Comparison of ENCODE assay signal across 20 cellular contexts in genomic region chr3:55202320-55202719, GRCh38.
DNase-seq lines count a peak whose midpoint lies in the region; ATAC-seq, FAIRE-seq and TF ChIP-seq lines count a peak whose summit lies in the region.
"Had no signal": no experiment of that assay in that cellular context is flagged by ENCODE, and none has a peak within 500 bp of the region (broad histone marks: within the 10 kb centered on the region; RNA-seq: fewer than 3 reads in every experiment).

No MANE protein-coding gene starts in this region.

- no peaks in the 10 kb centered on the region for H3K36me3 ChIP-seq in bronchial epithelial cell (ENCODE audit: control insufficient read depth, insufficient read depth, low read length)
- H3K36me3 ChIP-seq: right atrium auricular region, vagina had no signal

- DNase-seq in COLO829 (ENCODE audit: low spot score) (peak; percentile 48), MV-4-11 (lab: John Stamatoyannopoulos, UW) (peak; percentile 5), bronchial epithelial cell (ENCODE audit: low read depth) (peak; percentile 13), myocyte (ENCODE audit: low read depth) (peak; percentile 67), GM13977 (ENCODE audit: low spot score) (no peak), GOT3 (lab: John Stamatoyannopoulos, UW) (no peak)
- no peak for DNase-seq in activated CD8-positive, alpha-beta memory T cell treated with anti-CD3 and anti-CD28 coated beads for 24 hours
- DNase-seq: activated CD4-positive, alpha-beta T cell treated with anti-CD3 and anti-CD28 coated beads for 36 hours; activated T-cell treated with anti-CD3 and anti-CD28 coated beads, Interleukin-2, amount 50 U/mL, for 72 hours; C1 segment of cervical spinal cord; H9; head of caudate nucleus; left colon; naive B cell; stimulated activated CD4-positive, alpha-beta T cell treated with anti-CD3 and anti-CD28 coated beads, Interleukin-4, amount 100 ng/mL, for 24 hours; SW 1271 had no signal

- no peaks in the 10 kb centered on the region for H3K27me3 ChIP-seq in bronchial epithelial cell (ENCODE audit: control insufficient read depth, insufficient read depth, low read length)
- H3K27me3 ChIP-seq: right atrium auricular region, vagina had no signal

- TF ChIP-seq CTCF in bronchial epithelial cell (IDR thresholded peaks at IDR 0.05; ENCODE audit: insufficient read depth, low read length, severe bottlenecking) (no peak), GM13977 (IDR thresholded peaks at IDR 0.05; ENCODE audit: extremely low read depth, insufficient read depth, missing control alignments) (no peak)

- in situ Hi-C loops in GM13977 (cut with MboI; ENCODE audit: low pct_unique_long_range_greater_than_20kb, low sequenced_read_pairs, unreplicated experiment), result no loop called here

- no peak for ATAC-seq in GM18870 (IDR thresholded peaks at IDR 0.05; ENCODE audit: unreplicated experiment)
- ATAC-seq: activated CD4-positive, alpha-beta T cell treated with anti-CD3 and anti-CD28 coated beads for 36 hours; activated T-cell treated with anti-CD3 and anti-CD28 coated beads, Interleukin-2, amount 50 U/mL, for 72 hours; left colon; stimulated activated memory B cell treated with anti-CD40 and anti-IgM and Interleukin-4, amounts not matched to agents 10 μg/mL and 1 μg/mL and 100 μg/mL, for 72 hours had no signal

- no peak overlapping the region for H3K4me3 ChIP-seq in bronchial epithelial cell (ENCODE audit: low read depth, low read length)
- H3K4me3 ChIP-seq: right atrium auricular region, vagina had no signal

- FAIRE-seq in bronchial epithelial cell (lab: Jason Lieb, UNC), result no peak

Comparison
In these comparisons a context has a peak if more than half of its experiments do, and no peak if none do; other contexts are left out.
1. DNase-seq: peak in COLO829 (single experiment), MV-4-11 (single experiment), bronchial epithelial cell (single experiment) and myocyte (single experiment); none in GM13977 (single experiment), activated CD8-positive, alpha-beta memory T cell treated with anti-CD3 and anti-CD28 coated beads for 24 hours (single experiment) and GOT3 (single experiment).